20 cellular contexts compared by ENCODE assay signal in the genomic region with DNA sequence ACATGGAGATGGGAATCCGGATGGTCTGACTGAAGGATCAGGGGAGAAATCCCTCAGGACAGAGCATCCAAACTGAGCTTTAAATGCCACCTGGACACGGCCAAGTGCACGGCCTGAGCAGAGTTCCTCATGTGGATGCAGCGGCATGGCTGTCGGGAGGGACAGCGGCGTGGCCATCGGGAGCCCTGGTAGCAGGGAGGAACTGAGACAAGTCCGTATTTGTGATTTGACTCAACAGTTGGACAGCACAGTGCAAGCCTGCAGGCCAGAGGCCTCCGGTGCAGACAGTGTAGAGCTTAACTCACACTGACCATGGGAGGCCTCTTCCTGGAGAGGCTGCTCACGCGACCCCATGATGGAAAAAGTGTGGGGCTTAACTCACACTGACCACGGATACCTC.
A peak's percentile ranks its signal among the peaks of the same experiment; 100 is the strongest.
DNase-seq lines count a peak whose midpoint lies in the region; ATAC-seq and TF ChIP-seq lines count a peak whose summit lies in the region.
"Had no signal": no experiment of that assay in that cellular context is flagged by ENCODE, and none has a peak within 500 bp of the region (broad histone marks: within the 10 kb centered on the region; RNA-seq: fewer than 3 reads in every experiment).

No MANE protein-coding gene starts in this region.

- H3K4me3 ChIP-seq in gastroesophageal sphincter: no peak overlapping the region
- H3K4me3 ChIP-seq in aorta (ENCODE audit: low read length in 2 of 2): no peak overlapping the region
- H3K4me3 ChIP-seq: body of pancreas, ovary, tibial nerve had no signal

- peaks cover 9% of the 10 kb centered on the region for H3K4me1 Mint-ChIP-seq in activated CD8-positive, alpha-beta memory T cell treated with anti-CD3 and anti-CD28 coated beads, Interleukin-2, amount 10 ng/mL, durations not matched to agents 7 days and 5 days

- TF ChIP-seq EP300 in gastroesophageal sphincter (IDR thresholded peaks at IDR 0.05): no peak

- H3K27me3 ChIP-seq in gastroesophageal sphincter (no peaks in the 10 kb centered on the region), aorta (ENCODE audit: control insufficient read depth in 1 of 2, insufficient read depth in 2 of 2, low read length in 1 of 2) (no peaks in the 10 kb centered on the region)
- H3K27me3 ChIP-seq: BE2C, body of pancreas, ovary, tibial nerve had no signal

- CTCF ChIA-PET in activated CD8-positive, alpha-beta memory T cell treated with anti-CD3 and anti-CD28 coated beads, Interleukin-2, amount 10 ng/mL, durations not matched to agents 7 days and 5 days (lab: Charles Lee): no interaction called here

- WGBS in gastroesophageal sphincter (ENCODE audit: low coverage in 1 of 2), 2 donors: 79 to 90% methylated on average over 4 to 10 of the region's 13 CpGs
- 91 to 92% methylated on average over 13 of the region's 13 CpGs for WGBS in aorta, 2 donors

- H3K36me3 ChIP-seq in gastroesophageal sphincter (peaks cover 0 to 27% of the 10 kb centered on the region in 2 donors), aorta (ENCODE audit: control insufficient read depth in 1 of 2, insufficient read depth in 2 of 2, low read length in 1 of 2) (no peaks in the 10 kb centered on the region)
- H3K36me3 ChIP-seq: BE2C, ovary had no signal

- no peak overlapping the region for H3K27ac Mint-ChIP-seq in activated CD8-positive, alpha-beta memory T cell treated with anti-CD3 and anti-CD28 coated beads, Interleukin-2, amount 10 ng/mL, durations not matched to agents 7 days and 5 days
- H3K27ac Mint-ChIP-seq: activated CD4-positive, alpha-beta memory T cell treated with anti-CD3 and anti-CD28 coated beads for 36 hours; activated naive CD4-positive, alpha-beta T cell treated with anti-CD3 and anti-CD28 coated beads, Interleukin-2, amount 50 U/mL, for 24 hours; WTC11 had no signal

- TF ChIP-seq CTCF in gastroesophageal sphincter (IDR thresholded peaks at IDR 0.05): no peak

- H3K36me3 Mint-ChIP-seq in activated CD8-positive, alpha-beta memory T cell treated with anti-CD3 and anti-CD28 coated beads, Interleukin-2, amount 10 ng/mL, durations not matched to agents 7 days and 5 days: peaks cover 5% of the 10 kb centered on the region

- H3K4me3 Mint-ChIP-seq in activated CD8-positive, alpha-beta memory T cell treated with anti-CD3 and anti-CD28 coated beads, Interleukin-2, amount 10 ng/mL, durations not matched to agents 7 days and 5 days: no peak overlapping the region
- H3K4me3 Mint-ChIP-seq: activated CD4-positive, alpha-beta memory T cell treated with anti-CD3 and anti-CD28 coated beads for 36 hours; activated naive CD4-positive, alpha-beta T cell treated with anti-CD3 and anti-CD28 coated beads, Interleukin-2, amount 50 U/mL, for 24 hours; naive B cell; WTC11 had no signal

- no peak for ATAC-seq in activated CD8-positive, alpha-beta memory T cell treated with anti-CD3 and anti-CD28 coated beads, Interleukin-2, amount 10 ng/mL, durations not matched to agents 7 days and 5 days
- ATAC-seq in gastroesophageal sphincter: no peak
- peak; percentile 25 for ATAC-seq in sciatic nerve
- ATAC-seq in aorta (ENCODE audit: low FRiP score): peak; percentile 12
- ATAC-seq in GM21381 (IDR thresholded peaks at IDR 0.05; ENCODE audit: unreplicated experiment): no peak
- ATAC-seq: WTC11 had no signal

- H3K4me1 ChIP-seq in gastroesophageal sphincter: peaks cover 0 to 78% (median 10%) of the 10 kb centered on the region in 3 donors
- no peaks in the 10 kb centered on the region for H3K4me1 ChIP-seq in aorta (ENCODE audit: control insufficient read depth in 1 of 2, insufficient read depth in 2 of 2, low read length in 2 of 2)

- H3K27me3 Mint-ChIP-seq in activated CD8-positive, alpha-beta memory T cell treated with anti-CD3 and anti-CD28 coated beads, Interleukin-2, amount 10 ng/mL, durations not matched to agents 7 days and 5 days: no peaks in the 10 kb centered on the region
- H3K27me3 Mint-ChIP-seq: activated naive CD4-positive, alpha-beta T cell treated with anti-CD3 and anti-CD28 coated beads, Interleukin-2, amount 50 U/mL, for 24 hours; naive B cell had no signal

- TF ChIP-seq POLR2A in gastroesophageal sphincter (IDR thresholded peaks at IDR 0.05): no peak

- peaks cover 5% of the 10 kb centered on the region for H3K9me3 Mint-ChIP-seq in activated CD8-positive, alpha-beta memory T cell treated with anti-CD3 and anti-CD28 coated beads, Interleukin-2, amount 10 ng/mL, durations not matched to agents 7 days and 5 days (ENCODE audit: low read depth)

- H3K9me3 ChIP-seq in gastroesophageal sphincter: no peaks in the 10 kb centered on the region
- no peaks in the 10 kb centered on the region for H3K9me3 ChIP-seq in aorta (ENCODE audit: control insufficient read depth, low read length)
- H3K9me3 ChIP-seq: BE2C, body of pancreas, ovary, SK-N-SH, tibial nerve had no signal

- intact Hi-C loops in sciatic nerve (cut with DNase I) (no loop called here), aorta (cut with DNase I) (no loop called here)

- H3K27ac ChIP-seq in gastroesophageal sphincter: peak overlapping the region in 3 of 4 donors; percentile 87 to 93 (median 90)
- no peak overlapping the region for H3K27ac ChIP-seq in aorta (ENCODE audit: low read depth in 1 of 2, low read length in 2 of 2)
- H3K27ac ChIP-seq: body of pancreas, ovary, RWPE1 had no signal

- DNase-seq in activated CD8-positive, alpha-beta memory T cell treated with anti-CD3 and anti-CD28 coated beads, Interleukin-2, amount 50 U/mL, for 48 hours: peak; percentile 34
- no peak for DNase-seq in activated CD8-positive, alpha-beta memory T cell treated with anti-CD3 and anti-CD28 coated beads, Interleukin-2, amount 10 ng/mL, durations not matched to agents 7 days and 5 days
- DNase-seq in sciatic nerve (ENCODE audit: low spot score) (no peak), aorta (peak in 1 of 2 donors; percentile 72), C1 segment of cervical spinal cord (lab: John Stamatoyannopoulos, UW) (no peak), midbrain (lab: John Stamatoyannopoulos, UW) (no peak)
- DNase-seq: activated CD4-positive, alpha-beta memory T cell treated with anti-CD3 and anti-CD28 coated beads for 36 hours; BE2C; naive B cell; ovary; stimulated activated CD4-positive, alpha-beta T cell treated with anti-CD3 and anti-CD28 coated beads, Interleukin-1b, Interleukin-23, amount 100 ng/mL, for 48 hours; stimulated activated naive CD4-positive, alpha-beta T cell had no signal

Comparison
In these comparisons a context has a peak if more than half of its experiments do, and no peak if none do; other contexts are left out.
1. ATAC-seq: peak in sciatic nerve (single experiment) and aorta (single experiment); none in activated CD8-positive, alpha-beta memory T cell treated with anti-CD3 and anti-CD28 coated beads, Interleukin-2, amount 10 ng/mL, durations not matched to agents 7 days and 5 days (single experiment), gastroesophageal sphincter (single experiment) and GM21381 (single experiment).
2. H3K27ac ChIP-seq: peak in gastroesophageal sphincter (3 of 4); none in aorta (0 of 2).